ENCODE assay signal across 16 cellular contexts in the genomic region with DNA sequence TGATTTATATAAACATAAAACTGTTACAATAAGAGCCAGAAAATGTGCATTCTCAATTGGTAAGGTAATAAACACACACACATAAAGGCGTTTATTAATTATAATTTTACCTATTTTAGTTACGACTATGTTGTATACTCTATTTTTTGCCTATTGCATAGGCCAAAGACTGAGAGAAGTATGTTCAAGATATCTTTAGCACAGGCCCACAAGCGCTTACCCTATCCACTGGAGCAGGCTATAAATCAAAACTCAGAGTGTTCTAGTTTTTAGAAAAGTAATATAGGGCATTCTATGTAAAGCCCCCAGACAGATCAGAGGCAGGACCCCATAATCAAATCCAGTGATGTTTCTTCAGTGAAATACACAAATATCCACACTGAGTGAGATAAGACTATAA. TPM values are rescaled to one million over a fixed set of nuclear protein-coding genes. Genes with fewer than 3 reads are reported as not detected.
DNase-seq lines count a peak whose midpoint lies in the region; ATAC-seq and TF ChIP-seq lines count a peak whose summit lies in the region.
"Had no signal": no experiment of that assay in that cellular context is flagged by ENCODE, and none has a peak within 500 bp of the region (broad histone marks: within the 10 kb centered on the region; RNA-seq: fewer than 3 reads in every experiment).

No MANE protein-coding gene starts in this region.

- H3K4me2 ChIP-seq in MM.1S (ENCODE audit: low read depth, low read length), result peak overlapping the region; percentile 37

- no peaks in the 10 kb centered on the region for H4K20me1 ChIP-seq in MM.1S (ENCODE audit: insufficient read depth, low read length)

- peaks cover 8% of the 10 kb centered on the region; the same call in 1 of the 2 replicates for H3F3A ChIP-seq in MM.1S (ENCODE audit: insufficient read depth, low read length)

- H3K27ac ChIP-seq in left ventricle myocardium inferior (replicated peaks), result peak overlapping the region; percentile 3
- no peak overlapping the region for H3K27ac ChIP-seq in right cardiac atrium (ENCODE audit: low read length)
- peak overlapping the region; percentile 41; the same call in 1 of the 2 replicates for H3K27ac ChIP-seq in MM.1S (ENCODE audit: low read length)
- H3K27ac ChIP-seq: GM23248 had no signal

- H3K9ac ChIP-seq in MM.1S (ENCODE audit: low read length), result no peak overlapping the region
- H3K9ac ChIP-seq: GM23248 had no signal

- H3K4me3 ChIP-seq in left ventricle myocardium inferior (no peak overlapping the region), right cardiac atrium (ENCODE audit: low read length) (no peak overlapping the region), MM.1S (ENCODE audit: low read length) (no peak overlapping the region)
- H3K4me3 ChIP-seq: GM23248 had no signal

- H3K36me3 ChIP-seq in left ventricle myocardium inferior (no peaks in the 10 kb centered on the region), MM.1S (replicated peaks; ENCODE audit: insufficient read depth, low read length) (no peaks in the 10 kb centered on the region)

- H3K4me1 ChIP-seq in left ventricle myocardium inferior (peaks cover 12% of the 10 kb centered on the region), right cardiac atrium (ENCODE audit: control insufficient read depth, insufficient read depth, low read length) (no peaks in the 10 kb centered on the region), MM.1S (ENCODE audit: low read length) (peaks cover 25% of the 10 kb centered on the region)

- H3K27me3 ChIP-seq in left ventricle myocardium inferior (ENCODE audit: low read depth) (no peaks in the 10 kb centered on the region), right cardiac atrium (ENCODE audit: control insufficient read depth, insufficient read depth) (no peaks in the 10 kb centered on the region), MM.1S (replicated peaks; ENCODE audit: insufficient read depth, low read length) (no peaks in the 10 kb centered on the region)

- no peak overlapping the region for H2AFZ ChIP-seq in MM.1S (ENCODE audit: low read length)
- H2AFZ ChIP-seq: GM23248 had no signal

- H3K79me2 ChIP-seq in MM.1S (ENCODE audit: low read length), result no peaks in the 10 kb centered on the region

- DNase-seq in left ventricle myocardium inferior (no peak), right cardiac atrium (no peak), MM.1S (no peak), islet precursor cell (peak; percentile 1), NCI-H526 treated with DMSO at 0.1 percent for 48 hours (lab: John Stamatoyannopoulos, UW) (no peak)
- DNase-seq: C1 segment of cervical spinal cord; Calu3; CD4-positive, alpha-beta memory T cell; COR-L47; DMS53; DMS79 treated with DMSO at 0.1 percent for 48 hours; GF-D8; GM23248; H7; HCEC 1CT had no signal

- intact Hi-C loops in left ventricle myocardium inferior (cut with micrococcal nuclease), result no loop called here
- intact Hi-C loops in right cardiac atrium (cut with DNase I), result no loop called here

- H3K9me3 ChIP-seq in left ventricle myocardium inferior (replicated peaks) (no peaks in the 10 kb centered on the region), right cardiac atrium (ENCODE audit: control insufficient read depth, low read length) (no peaks in the 10 kb centered on the region), MM.1S (replicated peaks; ENCODE audit: insufficient read depth, low read length) (no peaks in the 10 kb centered on the region)

- WGBS in right cardiac atrium, result 66% methylated on average over 3 of the region's 3 CpGs

- ATAC-seq in right cardiac atrium, result no peak
- no peak for ATAC-seq in GM18498 (IDR thresholded peaks at IDR 0.05; ENCODE audit: unreplicated experiment)

- no peak for TF ChIP-seq CTCF in left ventricle myocardium inferior (IDR thresholded peaks at IDR 0.05; ENCODE audit: borderline replicate concordance)
- TF ChIP-seq CTCF in MM.1S (IDR thresholded peaks at IDR 0.05; ENCODE audit: low read length), result no peak

- no peaks in the 10 kb centered on the region for H3K9me2 ChIP-seq in MM.1S (replicated peaks; ENCODE audit: insufficient read depth, low read length)

RNA-seq across cellular contexts. Expression of gene CCND1, which starts 57.9 kb away (rescaled TPM):
- total RNA-seq in left ventricle myocardium inferior (160 TPM), right cardiac atrium (100 to 1,000 TPM; 113 to 149 (median 142) TPM)
- polyA plus RNA-seq in right cardiac atrium, result 55.9 TPM
